1 cellular context compared by ENCODE assay signal in the genomic region with DNA sequence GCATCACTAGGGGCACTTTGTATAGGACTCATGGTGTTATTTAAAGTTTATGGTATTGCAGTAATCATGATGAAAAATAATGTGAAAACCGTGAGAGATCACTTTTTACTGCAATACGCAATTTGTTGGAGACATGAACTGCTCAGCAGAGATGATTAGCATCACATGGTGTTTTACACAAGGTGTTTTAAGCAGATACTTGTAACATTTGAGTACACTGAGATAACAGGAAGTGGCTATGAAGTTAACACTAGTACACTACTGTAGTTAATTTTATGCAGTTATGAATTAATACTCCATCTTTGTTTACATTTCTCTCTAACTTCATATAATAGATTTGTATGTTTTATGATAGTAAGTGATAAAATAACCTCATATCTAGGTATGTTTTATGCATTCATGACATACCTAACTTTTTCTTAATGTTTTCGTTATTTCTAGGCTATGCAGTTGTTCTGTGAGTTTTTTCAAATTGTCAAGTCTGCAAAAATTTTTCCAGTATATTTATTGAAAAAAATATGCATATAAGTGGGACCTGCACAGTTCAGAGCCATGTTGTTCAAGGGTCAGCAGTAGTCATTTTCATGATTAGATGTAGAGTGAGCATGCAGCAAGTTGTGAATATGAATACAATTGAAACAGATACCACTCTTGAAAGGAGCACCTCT.
TF ChIP-seq lines count a peak whose summit lies in the region.

No MANE protein-coding gene starts in this region.

TF ChIP-seq in HepG2, 621 proteins besides CTCF, POLR2A, EP300 and RAD21 (continued from another document):
- TF ChIP-seq, protein P1, sequence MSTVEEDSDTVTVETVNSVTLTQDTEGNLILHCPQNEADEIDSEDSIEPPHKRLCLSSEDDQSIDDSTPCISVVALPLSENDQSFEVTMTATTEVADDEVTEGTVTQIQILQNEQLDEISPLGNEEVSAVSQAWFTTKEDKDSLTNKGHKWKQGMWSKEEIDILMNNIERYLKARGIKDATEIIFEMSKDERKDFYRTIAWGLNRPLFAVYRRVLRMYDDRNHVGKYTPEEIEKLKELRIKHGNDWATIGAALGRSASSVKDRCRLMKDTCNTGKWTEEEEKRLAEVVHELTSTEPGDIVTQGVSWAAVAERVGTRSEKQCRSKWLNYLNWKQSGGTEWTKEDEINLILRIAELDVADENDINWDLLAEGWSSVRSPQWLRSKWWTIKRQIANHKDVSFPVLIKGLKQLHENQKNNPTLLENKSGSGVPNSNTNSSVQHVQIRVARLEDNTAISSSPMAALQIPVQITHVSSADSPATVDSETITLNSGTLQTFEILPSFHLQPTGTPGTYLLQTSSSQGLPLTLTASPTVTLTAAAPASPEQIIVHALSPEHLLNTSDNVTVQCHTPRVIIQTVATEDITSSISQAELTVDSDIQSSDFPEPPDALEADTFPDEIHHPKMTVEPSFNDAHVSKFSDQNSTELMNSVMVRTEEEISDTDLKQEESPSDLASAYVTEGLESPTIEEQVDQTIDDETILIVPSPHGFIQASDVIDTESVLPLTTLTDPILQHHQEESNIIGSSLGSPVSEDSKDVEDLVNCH (CRISPR knock-in tag; IDR thresholded peaks at IDR 0.05) = no peak
- TF ChIP-seq MAFF (IDR thresholded peaks at IDR 0.05; ENCODE audit: low read depth, low read length) (peak; percentile 47; the same call in 1 of the 2 replicates), ZNF33B (CRISPR knock-in tag; IDR thresholded peaks at IDR 0.05) (no peak), SETDB1 (CRISPR knock-in tag; IDR thresholded peaks at IDR 0.05; ENCODE audit: borderline replicate concordance) (no peak), RBM22 (optimal IDR thresholded peaks at IDR 0.05; ENCODE audit: low read length) (peak; percentile 88), IRF2 (CRISPR knock-in tag; IDR thresholded peaks at IDR 0.05) (no peak), POLR2AphosphoS5 (IDR thresholded peaks at IDR 0.05; ENCODE audit: low read depth, low read length) (no peak), KDM5B (CRISPR knock-in tag; IDR thresholded peaks at IDR 0.05; ENCODE audit: borderline replicate concordance) (no peak), SUZ12 (IDR thresholded peaks at IDR 0.05; ENCODE audit: low read depth, low read length) (no peak), ZNF737 (CRISPR knock-in tag; IDR thresholded peaks at IDR 0.05; ENCODE audit: borderline replicate concordance) (no peak)
- TF ChIP-seq, protein P2, sequence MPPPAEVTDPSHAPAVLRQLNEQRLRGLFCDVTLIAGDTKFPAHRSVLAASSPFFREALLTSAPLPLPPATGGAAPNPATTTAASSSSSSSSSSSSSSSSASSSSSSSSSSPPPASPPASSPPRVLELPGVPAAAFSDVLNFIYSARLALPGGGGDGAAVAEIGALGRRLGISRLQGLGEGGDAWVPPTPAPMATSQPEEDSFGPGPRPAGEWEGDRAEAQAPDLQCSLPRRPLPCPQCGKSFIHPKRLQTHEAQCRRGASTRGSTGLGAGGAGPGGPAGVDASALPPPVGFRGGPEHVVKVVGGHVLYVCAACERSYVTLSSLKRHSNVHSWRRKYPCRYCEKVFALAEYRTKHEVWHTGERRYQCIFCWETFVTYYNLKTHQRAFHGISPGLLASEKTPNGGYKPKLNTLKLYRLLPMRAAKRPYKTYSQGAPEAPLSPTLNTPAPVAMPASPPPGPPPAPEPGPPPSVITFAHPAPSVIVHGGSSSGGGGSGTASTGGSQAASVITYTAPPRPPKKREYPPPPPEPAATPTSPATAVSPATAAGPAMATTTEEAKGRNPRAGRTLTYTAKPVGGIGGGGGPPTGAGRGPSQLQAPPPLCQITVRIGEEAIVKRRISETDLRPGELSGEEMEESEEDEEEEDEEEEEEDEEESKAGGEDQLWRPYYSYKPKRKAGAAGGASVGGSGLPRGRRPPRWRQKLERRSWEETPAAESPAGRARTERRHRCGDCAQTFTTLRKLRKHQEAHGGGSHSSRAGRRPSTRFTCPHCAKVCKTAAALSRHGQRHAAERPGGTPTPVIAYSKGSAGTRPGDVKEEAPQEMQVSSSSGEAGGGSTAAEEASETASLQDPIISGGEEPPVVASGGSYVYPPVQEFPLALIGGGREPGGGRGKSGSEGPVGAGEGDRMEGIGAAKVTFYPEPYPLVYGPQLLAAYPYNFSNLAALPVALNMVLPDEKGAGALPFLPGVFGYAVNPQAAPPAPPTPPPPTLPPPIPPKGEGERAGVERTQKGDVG (CRISPR knock-in tag; IDR thresholded peaks at IDR 0.05; ENCODE audit: borderline replicate concordance) = no peak
TF ChIP-seq in HepG2: peak in this region for 4.
